31 cellular contexts compared by ENCODE assay signal in the genomic region with DNA sequence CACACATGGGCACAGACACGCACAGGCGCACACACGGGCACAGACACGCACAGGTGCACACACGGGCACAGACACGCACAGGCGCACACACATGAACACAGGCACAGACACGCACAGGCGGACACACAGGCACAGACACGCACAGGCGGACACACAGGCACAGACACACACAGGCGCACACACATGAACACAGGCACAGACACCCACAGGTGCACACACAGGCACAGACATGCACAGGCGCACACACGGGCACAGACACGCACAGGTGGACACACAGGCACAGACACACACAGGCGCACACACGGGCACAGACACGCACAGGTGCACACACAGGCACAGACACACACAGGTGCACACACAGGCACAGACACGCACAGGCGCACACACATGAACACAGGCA.
"Had no signal": no experiment of that assay in that cellular context is flagged by ENCODE, and none has a peak within 500 bp of the region (broad histone marks: within the 10 kb centered on the region; RNA-seq: fewer than 3 reads in every experiment).

No MANE protein-coding gene starts in this region.

- DNase-seq: activated CD4-positive, alpha-beta memory T cell treated with anti-CD3 and anti-CD28 coated beads for 36 hours; activated CD4-positive, alpha-beta T cell treated with anti-CD3 and anti-CD28 coated beads for 36 hours; activated CD4-positive, alpha-beta T cell treated with anti-CD3 and anti-CD28 coated beads, Interleukin-2, amount 10 ng/mL, durations not matched to agents 24 days and 14 days; activated CD4-positive, CD25-positive, alpha-beta regulatory T cell; activated CD4-positive, CD25-positive, alpha-beta regulatory T cell treated with anti-CD3 and anti-CD28 coated beads, Interleukin-2, amount 50 U/mL, for 72 hours; activated CD8-positive, alpha-beta memory T cell treated with anti-CD3 and anti-CD28 coated beads, Interleukin-2, amount 10 ng/mL, durations not matched to agents 7 days and 5 days; activated CD8-positive, alpha-beta memory T cell treated with anti-CD3 and anti-CD28 coated beads, Interleukin-2, amount 50 U/mL, for 4 hours; activated CD8-positive, alpha-beta T cell treated with anti-CD3 and anti-CD28 coated beads, Interleukin-2, amount 10 ng/mL, durations not matched to agents 7 days and 5 days; activated effector memory CD4-positive, alpha-beta T cell treated with anti-CD3 and anti-CD28 coated beads, Interleukin-2, amount 50 U/mL, for 16 hours; activated naive CD4-positive, alpha-beta T cell treated with anti-CD3 and anti-CD28 coated beads for 36 hours; activated naive CD8-positive, alpha-beta T cell treated with anti-CD3 and anti-CD28 coated beads for 36 hours; activated naive CD8-positive, alpha-beta T cell treated with anti-CD3 and anti-CD28 coated beads, Interleukin-2, amount 50 U/mL, for 24 hours; activated T-cell treated with anti-CD3 and anti-CD28 coated beads, Interleukin-2, amount 50 U/mL, for 1 hour; activated T-cell treated with anti-CD3 and anti-CD28 coated beads, Interleukin-2, amount 50 U/mL, for 48 hours; adrenal gland; amygdala; aorta; body of pancreas; caudate nucleus; colonic mucosa; effector CD8-positive, alpha-beta T cell; esophagus squamous epithelium; foreskin melanocyte; T-helper 2 cell had no signal

- H3K36me3 ChIP-seq: adrenal gland, colonic mucosa, esophagus squamous epithelium, gastroesophageal sphincter had no signal

- H3K36me3 Mint-ChIP-seq: activated CD4-positive, alpha-beta memory T cell treated with anti-CD3 and anti-CD28 coated beads for 36 hours; activated CD8-positive, alpha-beta memory T cell treated with anti-CD3 and anti-CD28 coated beads, Interleukin-2, amount 10 ng/mL, durations not matched to agents 7 days and 5 days; activated naive CD4-positive, alpha-beta T cell treated with anti-CD3 and anti-CD28 coated beads, Interleukin-2, amount 50 U/mL, for 24 hours; activated naive CD8-positive, alpha-beta T cell treated with anti-CD3 and anti-CD28 coated beads for 36 hours had no signal

- H3K4me3 Mint-ChIP-seq: activated CD4-positive, alpha-beta memory T cell treated with anti-CD3 and anti-CD28 coated beads for 36 hours; activated CD4-positive, alpha-beta T cell treated with anti-CD3 and anti-CD28 coated beads for 36 hours; activated CD4-positive, alpha-beta T cell treated with anti-CD3 and anti-CD28 coated beads, Interleukin-2, amount 10 ng/mL, durations not matched to agents 24 days and 14 days; activated CD8-positive, alpha-beta memory T cell treated with anti-CD3 and anti-CD28 coated beads, Interleukin-2, amount 10 ng/mL, durations not matched to agents 7 days and 5 days; activated CD8-positive, alpha-beta T cell treated with anti-CD3 and anti-CD28 coated beads, Interleukin-2, amount 10 ng/mL, durations not matched to agents 7 days and 5 days; activated naive CD4-positive, alpha-beta T cell treated with anti-CD3 and anti-CD28 coated beads for 36 hours; activated naive CD4-positive, alpha-beta T cell treated with anti-CD3 and anti-CD28 coated beads, Interleukin-2, amount 50 U/mL, for 24 hours; activated naive CD8-positive, alpha-beta T cell treated with anti-CD3 and anti-CD28 coated beads for 36 hours; activated naive CD8-positive, alpha-beta T cell treated with anti-CD3 and anti-CD28 coated beads, Interleukin-2, amount 50 U/mL, for 24 hours; activated T-helper 1 cell treated with anti-CD3 and anti-CD28 coated beads, Interleukin-12 subunit alpha, Interleukin-12 subunit beta, Interleukin-2, Interleukin-4 antibody, amounts not matched to agents 30 ng/mL and 10 ng/mL and 1 ng/mL, durations not matched to agents 14 hours and 24 hours and 36 hours had no signal

- H3K27ac Mint-ChIP-seq: activated CD4-positive, alpha-beta memory T cell treated with anti-CD3 and anti-CD28 coated beads for 36 hours; activated CD4-positive, alpha-beta T cell treated with anti-CD3 and anti-CD28 coated beads for 36 hours; activated CD4-positive, alpha-beta T cell treated with anti-CD3 and anti-CD28 coated beads, Interleukin-2, amount 10 ng/mL, durations not matched to agents 24 days and 14 days; activated CD8-positive, alpha-beta memory T cell treated with anti-CD3 and anti-CD28 coated beads, Interleukin-2, amount 10 ng/mL, durations not matched to agents 7 days and 5 days; activated CD8-positive, alpha-beta T cell treated with anti-CD3 and anti-CD28 coated beads, Interleukin-2, amount 10 ng/mL, durations not matched to agents 7 days and 5 days; activated naive CD4-positive, alpha-beta T cell treated with anti-CD3 and anti-CD28 coated beads for 36 hours; activated naive CD4-positive, alpha-beta T cell treated with anti-CD3 and anti-CD28 coated beads, Interleukin-2, amount 50 U/mL, for 24 hours; activated naive CD8-positive, alpha-beta T cell treated with anti-CD3 and anti-CD28 coated beads for 36 hours; activated naive CD8-positive, alpha-beta T cell treated with anti-CD3 and anti-CD28 coated beads, Interleukin-2, amount 50 U/mL, for 24 hours; activated T-helper 1 cell treated with anti-CD3 and anti-CD28 coated beads, Interleukin-12 subunit alpha, Interleukin-12 subunit beta, Interleukin-2, Interleukin-4 antibody, amounts not matched to agents 30 ng/mL and 10 ng/mL and 1 ng/mL, durations not matched to agents 14 hours and 24 hours and 36 hours; activated T-helper 2 cell treated with anti-CD3 and anti-CD28 coated beads, Interferon-gamma antibody, Interleukin-2, Interleukin-4, amounts not matched to agents 10 μg/mL and 5 μg/mL and 100 μg/mL, durations not matched to agents 14 hours and 24 hours and 36 hours had no signal

- H3K27ac ChIP-seq: adrenal gland, body of pancreas, colonic mucosa, epithelial cell of prostate, esophagus squamous epithelium, gastroesophageal sphincter had no signal

- H3K27me3 Mint-ChIP-seq: activated CD4-positive, alpha-beta memory T cell treated with anti-CD3 and anti-CD28 coated beads for 36 hours; activated CD4-positive, alpha-beta T cell treated with anti-CD3 and anti-CD28 coated beads, Interleukin-2, amount 10 ng/mL, durations not matched to agents 24 days and 14 days; activated CD8-positive, alpha-beta memory T cell treated with anti-CD3 and anti-CD28 coated beads, Interleukin-2, amount 10 ng/mL, durations not matched to agents 7 days and 5 days had no signal

- H3K9me3 ChIP-seq: adrenal gland, body of pancreas, colonic mucosa, esophagus squamous epithelium, gastroesophageal sphincter had no signal

- H3K27me3 ChIP-seq: adrenal gland, body of pancreas, colonic mucosa, esophagus squamous epithelium had no signal

- FAIRE-seq: endometrium, endothelial cell of umbilical vein had no signal

- H3K4me3 ChIP-seq: adrenal gland, body of pancreas, colonic mucosa, esophagus squamous epithelium, gastroesophageal sphincter had no signal

- H3K4me1 ChIP-seq: adrenal gland, body of pancreas, colonic mucosa, esophagus squamous epithelium, gastroesophageal sphincter had no signal

- H3K9me3 Mint-ChIP-seq: activated CD4-positive, alpha-beta T cell treated with anti-CD3 and anti-CD28 coated beads, Interleukin-2, amount 10 ng/mL, durations not matched to agents 24 days and 14 days; activated naive CD4-positive, alpha-beta T cell treated with anti-CD3 and anti-CD28 coated beads for 36 hours; activated naive CD4-positive, alpha-beta T cell treated with anti-CD3 and anti-CD28 coated beads, Interleukin-2, amount 50 U/mL, for 24 hours had no signal

- H3K4me1 Mint-ChIP-seq: activated CD4-positive, alpha-beta T cell treated with anti-CD3 and anti-CD28 coated beads for 36 hours; activated CD4-positive, alpha-beta T cell treated with anti-CD3 and anti-CD28 coated beads, Interleukin-2, amount 10 ng/mL, durations not matched to agents 24 days and 14 days; activated CD8-positive, alpha-beta memory T cell treated with anti-CD3 and anti-CD28 coated beads, Interleukin-2, amount 10 ng/mL, durations not matched to agents 7 days and 5 days; activated naive CD4-positive, alpha-beta T cell treated with anti-CD3 and anti-CD28 coated beads, Interleukin-2, amount 50 U/mL, for 24 hours; activated naive CD8-positive, alpha-beta T cell treated with anti-CD3 and anti-CD28 coated beads, Interleukin-2, amount 50 U/mL, for 24 hours had no signal
